1 cellular context compared by ENCODE assay signal in the genomic region with DNA sequence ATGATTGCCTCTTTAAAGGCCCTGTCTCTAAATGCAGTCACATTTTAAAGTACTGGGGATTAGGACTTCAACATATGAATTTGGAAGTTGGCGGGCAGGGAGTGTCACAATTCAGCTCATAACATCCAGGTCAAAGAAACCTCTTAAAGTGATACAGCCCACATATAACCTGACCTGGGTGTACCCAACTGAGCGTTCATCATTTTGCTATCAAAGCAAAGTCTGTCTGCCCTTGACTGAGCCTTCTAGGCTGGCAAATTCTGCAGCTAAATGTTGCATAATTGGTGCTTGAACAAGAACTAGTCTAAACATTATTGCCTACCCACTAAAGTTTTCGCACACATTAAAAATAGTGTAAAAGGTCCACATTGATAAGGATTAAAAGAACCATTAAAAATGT.
TF ChIP-seq lines count a peak whose summit lies in the region.

No MANE protein-coding gene starts in this region.

TF ChIP-seq in liver, 16 proteins besides CTCF, POLR2A, EP300 and RAD21 (continued from another document):
- TF ChIP-seq, protein P1, sequence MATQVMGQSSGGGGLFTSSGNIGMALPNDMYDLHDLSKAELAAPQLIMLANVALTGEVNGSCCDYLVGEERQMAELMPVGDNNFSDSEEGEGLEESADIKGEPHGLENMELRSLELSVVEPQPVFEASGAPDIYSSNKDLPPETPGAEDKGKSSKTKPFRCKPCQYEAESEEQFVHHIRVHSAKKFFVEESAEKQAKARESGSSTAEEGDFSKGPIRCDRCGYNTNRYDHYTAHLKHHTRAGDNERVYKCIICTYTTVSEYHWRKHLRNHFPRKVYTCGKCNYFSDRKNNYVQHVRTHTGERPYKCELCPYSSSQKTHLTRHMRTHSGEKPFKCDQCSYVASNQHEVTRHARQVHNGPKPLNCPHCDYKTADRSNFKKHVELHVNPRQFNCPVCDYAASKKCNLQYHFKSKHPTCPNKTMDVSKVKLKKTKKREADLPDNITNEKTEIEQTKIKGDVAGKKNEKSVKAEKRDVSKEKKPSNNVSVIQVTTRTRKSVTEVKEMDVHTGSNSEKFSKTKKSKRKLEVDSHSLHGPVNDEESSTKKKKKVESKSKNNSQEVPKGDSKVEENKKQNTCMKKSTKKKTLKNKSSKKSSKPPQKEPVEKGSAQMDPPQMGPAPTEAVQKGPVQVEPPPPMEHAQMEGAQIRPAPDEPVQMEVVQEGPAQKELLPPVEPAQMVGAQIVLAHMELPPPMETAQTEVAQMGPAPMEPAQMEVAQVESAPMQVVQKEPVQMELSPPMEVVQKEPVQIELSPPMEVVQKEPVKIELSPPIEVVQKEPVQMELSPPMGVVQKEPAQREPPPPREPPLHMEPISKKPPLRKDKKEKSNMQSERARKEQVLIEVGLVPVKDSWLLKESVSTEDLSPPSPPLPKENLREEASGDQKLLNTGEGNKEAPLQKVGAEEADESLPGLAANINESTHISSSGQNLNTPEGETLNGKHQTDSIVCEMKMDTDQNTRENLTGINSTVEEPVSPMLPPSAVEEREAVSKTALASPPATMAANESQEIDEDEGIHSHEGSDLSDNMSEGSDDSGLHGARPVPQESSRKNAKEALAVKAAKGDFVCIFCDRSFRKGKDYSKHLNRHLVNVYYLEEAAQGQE (IDR thresholded peaks at IDR 0.05) = no peak
- no peak for TF ChIP-seq SP1 (IDR thresholded peaks at IDR 0.05)
- no peak for TF ChIP-seq EGR1 (IDR thresholded peaks at IDR 0.05; ENCODE audit: low read depth in 2 of 2)
- no peak for TF ChIP-seq YY1 (IDR thresholded peaks at IDR 0.05)
- no peak for TF ChIP-seq HNF4G (IDR thresholded peaks at IDR 0.05)
